12 cellular contexts compared by ENCODE assay signal in genomic region chr9:81032030-81032572, GRCh38.
DNase-seq lines count a peak whose midpoint lies in the region; TF ChIP-seq lines count a peak whose summit lies in the region.
"Had no signal": no experiment of that assay in that cellular context is flagged by ENCODE, and none has a peak within 500 bp of the region (broad histone marks: within the 10 kb centered on the region; RNA-seq: fewer than 3 reads in every experiment).

No MANE protein-coding gene starts in this region.

- peak overlapping the region; percentile 29 for H3K27ac Mint-ChIP-seq in chondrocyte (ENCODE audit: unreplicated experiment)

- H3K79me2 ChIP-seq in KMS-11 (ENCODE audit: insufficient read depth, low read depth) = no peaks in the 10 kb centered on the region

- H3K4me3 Mint-ChIP-seq in chondrocyte (ENCODE audit: unreplicated experiment) = no peak overlapping the region

- no peaks in the 10 kb centered on the region for H4K20me1 ChIP-seq in KMS-11 (ENCODE audit: insufficient read depth)

- H3K4me1 Mint-ChIP-seq in chondrocyte (ENCODE audit: low read depth) = peaks cover 36% of the 10 kb centered on the region

- H3K4me3 ChIP-seq in KMS-11 (IDR thresholded peaks at IDR 0.05; ENCODE audit: insufficient read depth, low read depth, low read length) = no peak overlapping the region
- H3K4me3 ChIP-seq: GM12878, right lobe of liver had no signal

- 0 out of 2 replicates have a peak overlapping the region, but pooled peaks have one; percentile 22 for H3K27ac ChIP-seq in KMS-11
- H3K27ac ChIP-seq: right lobe of liver had no signal

- no peaks in the 10 kb centered on the region for H3K27me3 ChIP-seq in KMS-11 (ENCODE audit: insufficient read depth, low read depth)
- H3K27me3 ChIP-seq: right lobe of liver had no signal

- peaks cover 39% of the 10 kb centered on the region for H3K4me1 ChIP-seq in KMS-11 (ENCODE audit: low read depth, poor library complexity, severe bottlenecking)
- H3K4me1 ChIP-seq: right lobe of liver had no signal

- peak overlapping the region; percentile 8; the same call in 1 of the 2 replicates for H3K4me2 ChIP-seq in KMS-11

- H2AFZ ChIP-seq in KMS-11 (ENCODE audit: low read depth) = 0 out of 2 replicates have a peak overlapping the region, but pooled peaks have one; percentile 9

- in situ Hi-C loops in G401 (cut with HindIII; ENCODE audit: low sequenced_read_pairs) = no loop called here

- peak; percentile 58 for DNase-seq in Daoy (ENCODE audit: low read depth)
- no peak for DNase-seq in chondrocyte (ENCODE audit: low spot score)
- peak; percentile 8 for DNase-seq in occipital lobe (lab: John Stamatoyannopoulos, UW)
- no peak for DNase-seq in medulla oblongata (ENCODE audit: extremely low spot score)
- no peak for DNase-seq in G401 (ENCODE audit: low spot score)
- no peak for DNase-seq in NCI-H1092 (lab: John Stamatoyannopoulos, UW)
- DNase-seq in stimulated activated CD4-positive, alpha-beta T cell treated with anti-CD3 and anti-CD28 coated beads, Interleukin-1b, Interleukin-23, amount 100 ng/mL, for 48 hours = no peak
- DNase-seq: activated naive CD4-positive, alpha-beta T cell treated with Interleukin-2 at 50 U/mL for 16 hours; NCI-H1694; right lobe of liver had no signal

- H3K9ac ChIP-seq in KMS-11 = no peak overlapping the region

- TF ChIP-seq CTCF in KMS-11 (conservative IDR thresholded peaks at IDR 0.05; ENCODE audit: low read depth, low read length) (no peak), chondrocyte (IDR thresholded peaks at IDR 0.05) (no peak)

- H3K27me3 Mint-ChIP-seq in chondrocyte (ENCODE audit: low read depth) = no peaks in the 10 kb centered on the region

- H3K9me3 Mint-ChIP-seq in chondrocyte (ENCODE audit: low read depth) = no peaks in the 10 kb centered on the region

- no peaks in the 10 kb centered on the region for H3K36me3 ChIP-seq in KMS-11 (ENCODE audit: insufficient read depth)
- H3K36me3 ChIP-seq: right lobe of liver had no signal

- H3K36me3 Mint-ChIP-seq in chondrocyte (ENCODE audit: low read depth) = no peaks in the 10 kb centered on the region

Comparison
In these comparisons a context has a peak if more than half of its experiments do, and no peak if none do; other contexts are left out.
1. DNase-seq: peak in Daoy (single experiment) and occipital lobe (single experiment); none in chondrocyte (single experiment), medulla oblongata (single experiment), G401 (single experiment), NCI-H1092 (single experiment) and stimulated activated CD4-positive, alpha-beta T cell treated with anti-CD3 and anti-CD28 coated beads, Interleukin-1b, Interleukin-23, amount 100 ng/mL, for 48 hours (single experiment).